18 cellular contexts compared by ENCODE assay signal in genomic region chr5:72883850-72884249, GRCh38.
"Had no signal": no experiment of that assay in that cellular context is flagged by ENCODE, and none has a peak within 500 bp of the region (broad histone marks: within the 10 kb centered on the region; RNA-seq: fewer than 3 reads in every experiment).

No MANE protein-coding gene starts in this region.

- H3K27ac Mint-ChIP-seq: activated T-helper 17 cell treated with anti-CD3 and anti-CD28 coated beads, Interleukin-2, amount 50 U/mL, for 72 hours; effector memory CD8-positive, alpha-beta T cell; nephron; progenitor cell of endocrine pancreas; type B pancreatic cell had no signal

- H3K27me3 ChIP-seq: right atrium auricular region, suprapubic skin had no signal

- H3K4me1 Mint-ChIP-seq: nephron had no signal

- H3K4me3 ChIP-seq: right atrium auricular region, suprapubic skin had no signal

- H3K27me3 Mint-ChIP-seq: activated T-helper 17 cell treated with anti-CD3 and anti-CD28 coated beads, Interleukin-2, amount 50 U/mL, for 72 hours; effector memory CD8-positive, alpha-beta T cell; progenitor cell of endocrine pancreas; type B pancreatic cell had no signal

- H3K4me1 ChIP-seq: suprapubic skin had no signal

- H3K27ac ChIP-seq: right atrium auricular region, suprapubic skin had no signal

- H3K9me3 ChIP-seq: right atrium auricular region, suprapubic skin had no signal

- DNase-seq: activated CD4-positive, CD25-positive, alpha-beta regulatory T cell treated with anti-CD3 and anti-CD28 coated beads, Interleukin-2, amount 50 U/mL, for 72 hours; activated naive CD4-positive, alpha-beta T cell treated with Interleukin-2 at 50 U/mL for 16 hours; anterior cingulate cortex; dermis blood vessel endothelial cell; effector memory CD8-positive, alpha-beta T cell; head of caudate nucleus; kidney glomerular epithelial cell; small intestine; stimulated activated CD4-positive, alpha-beta T cell treated with anti-CD3 and anti-CD28 coated beads, Interleukin-4, amount 100 ng/mL, for 4 hours; stimulated activated CD8-positive, alpha-beta memory T cell treated with anti-CD3 and anti-CD28 coated beads, Interleukin-4, amount 100 ng/mL, for 48 hours; stimulated activated naive CD8-positive, alpha-beta T cell treated with anti-CD3 and anti-CD28 coated beads, Interleukin-15, Interleukin-2, amounts not matched to agents 100 U/mL and 50 U/mL, for 24 hours; T-helper 9 cell had no signal

- H3K9me3 Mint-ChIP-seq: activated T-helper 17 cell treated with anti-CD3 and anti-CD28 coated beads, Interleukin-2, amount 50 U/mL, for 72 hours; effector memory CD8-positive, alpha-beta T cell; nephron; type B pancreatic cell had no signal

- H3K4me3 Mint-ChIP-seq: activated T-helper 17 cell treated with anti-CD3 and anti-CD28 coated beads, Interleukin-2, amount 50 U/mL, for 72 hours; effector memory CD8-positive, alpha-beta T cell; nephron; type B pancreatic cell had no signal

- ATAC-seq: activated T-helper 17 cell treated with anti-CD3 and anti-CD28 coated beads, Interleukin-2, amount 50 U/mL, for 72 hours; effector memory CD8-positive, alpha-beta T cell; stimulated activated naive CD8-positive, alpha-beta T cell treated with anti-CD3 and anti-CD28 coated beads, Interleukin-15, Interleukin-2, amounts not matched to agents 100 U/mL and 50 U/mL, for 24 hours had no signal
